ENCODE assay signal across 9 cellular contexts in genomic region chr1:205294175-205294913, GRCh38. TPM values are rescaled to one million over a fixed set of nuclear protein-coding genes. Genes with fewer than 3 reads are reported as not detected.
A peak's percentile ranks its signal among the peaks of the same experiment; 100 is the strongest.
DNase-seq lines count a peak whose midpoint lies in the region; ATAC-seq lines count a peak whose summit lies in the region.
"Had no signal": no experiment of that assay in that cellular context is flagged by ENCODE, and none has a peak within 500 bp of the region (broad histone marks: within the 10 kb centered on the region; RNA-seq: fewer than 3 reads in every experiment).

No MANE protein-coding gene starts in this region.

- peaks cover 21% of the 10 kb centered on the region for H3K4me1 Mint-ChIP-seq in activated T-helper 17 cell treated with anti-CD3 and anti-CD28 coated beads, Interleukin-2, amount 50 U/mL, for 72 hours
- peaks cover 34% of the 10 kb centered on the region for H3K4me1 Mint-ChIP-seq in activated CD4-positive, alpha-beta T cell treated with anti-CD3 and anti-CD28 coated beads, Interleukin-2, amount 10 ng/mL, durations not matched to agents 24 days and 14 days

- peak; percentile 84 for DNase-seq in H7
- DNase-seq in iPS DF 19.7 (ENCODE audit: low read depth, low spot score): peak; percentile 90
- DNase-seq in posterior cingulate gyrus: no peak
- DNase-seq in activated CD4-positive, alpha-beta T cell treated with anti-CD3 and anti-CD28 coated beads, Interleukin-2, amount 50 U/mL, for 4 hours: no peak
- DNase-seq in activated CD4-positive, alpha-beta T cell treated with anti-CD3 and anti-CD28 coated beads, Interleukin-2, amount 10 ng/mL, durations not matched to agents 24 days and 14 days: no peak

- peak overlapping the region; percentile 65 for H3K27ac Mint-ChIP-seq in activated T-helper 17 cell treated with anti-CD3 and anti-CD28 coated beads, Interleukin-2, amount 50 U/mL, for 72 hours
- H3K27ac Mint-ChIP-seq in activated CD4-positive, alpha-beta T cell treated with anti-CD3 and anti-CD28 coated beads, Interleukin-2, amount 10 ng/mL, durations not matched to agents 24 days and 14 days: no peak overlapping the region

- no peaks in the 10 kb centered on the region for H3K27me3 ChIP-seq in H7 (ENCODE audit: control insufficient read depth, insufficient read depth, low read length)

- peak overlapping the region in 17 of 21 experiments; percentile 22 to 82 (median 63) for H3K27ac ChIP-seq in skin epidermis
- H3K27ac ChIP-seq: HL-60 had no signal

- H3K4me3 ChIP-seq in H7 (ENCODE audit: insufficient read depth, low read depth, low read length) (no peak overlapping the region), skin epidermis (no peak overlapping the region)

- H3K36me3 Mint-ChIP-seq in activated T-helper 17 cell treated with anti-CD3 and anti-CD28 coated beads, Interleukin-2, amount 50 U/mL, for 72 hours (ENCODE audit: low read depth): no peaks in the 10 kb centered on the region
- H3K36me3 Mint-ChIP-seq in activated CD4-positive, alpha-beta T cell treated with anti-CD3 and anti-CD28 coated beads, Interleukin-2, amount 10 ng/mL, durations not matched to agents 24 days and 14 days (ENCODE audit: low read depth): no peaks in the 10 kb centered on the region

- H3K36me3 ChIP-seq in H7 (replicated peaks; ENCODE audit: control insufficient read depth, insufficient read depth, low read length): no peaks in the 10 kb centered on the region

- ATAC-seq in activated T-helper 17 cell treated with anti-CD3 and anti-CD28 coated beads, Interleukin-2, amount 50 U/mL, for 72 hours (replicated peaks): no peak
- no peak for ATAC-seq in GM18861 (IDR thresholded peaks at IDR 0.05; ENCODE audit: unreplicated experiment)

- intact Hi-C loops in posterior cingulate gyrus (cut with DNase I): no loop called here
- intact Hi-C loops in activated CD4-positive, alpha-beta T cell treated with anti-CD3 and anti-CD28 coated beads, Interleukin-2, amount 10 ng/mL, durations not matched to agents 24 days and 14 days (cut with micrococcal nuclease): no loop called here

- no peaks in the 10 kb centered on the region for H3K27me3 Mint-ChIP-seq in activated T-helper 17 cell treated with anti-CD3 and anti-CD28 coated beads, Interleukin-2, amount 50 U/mL, for 72 hours
- H3K27me3 Mint-ChIP-seq in activated CD4-positive, alpha-beta T cell treated with anti-CD3 and anti-CD28 coated beads, Interleukin-2, amount 10 ng/mL, durations not matched to agents 24 days and 14 days: peaks cover 6% of the 10 kb centered on the region

- no peaks in the 10 kb centered on the region for H3K9me3 Mint-ChIP-seq in activated T-helper 17 cell treated with anti-CD3 and anti-CD28 coated beads, Interleukin-2, amount 50 U/mL, for 72 hours
- no peaks in the 10 kb centered on the region for H3K9me3 Mint-ChIP-seq in activated CD4-positive, alpha-beta T cell treated with anti-CD3 and anti-CD28 coated beads, Interleukin-2, amount 10 ng/mL, durations not matched to agents 24 days and 14 days

- H3K4me3 Mint-ChIP-seq in activated T-helper 17 cell treated with anti-CD3 and anti-CD28 coated beads, Interleukin-2, amount 50 U/mL, for 72 hours: no peak overlapping the region
- no peak overlapping the region for H3K4me3 Mint-ChIP-seq in activated CD4-positive, alpha-beta T cell treated with anti-CD3 and anti-CD28 coated beads, Interleukin-2, amount 10 ng/mL, durations not matched to agents 24 days and 14 days

RNA-seq across cellular contexts. Expression of gene NUAK2, which starts 27.2 kb away (rescaled TPM):
- 9.2 and 9.8 TPM in 2 replicates for total RNA-seq in H7 (2014; rRNA removed; shearing (Covaris generic))
- total RNA-seq in activated T-helper 17 cell treated with anti-CD3 and anti-CD28 coated beads, Interleukin-2, amount 50 U/mL, for 72 hours: 1 to 10 TPM; 1.2 to 2.9 TPM
- total RNA-seq in activated CD4-positive, alpha-beta T cell treated with anti-CD3 and anti-CD28 coated beads, Interleukin-2, amount 10 ng/mL, durations not matched to agents 24 days and 14 days: 0.80 and 1.0 TPM in 2 replicates

Comparison
In these comparisons a context has a peak if more than half of its experiments do, and no peak if none do; other contexts are left out.
1. DNase-seq: peak in H7 (single experiment) and iPS DF 19.7 (single experiment); none in posterior cingulate gyrus (0 of 10), activated CD4-positive, alpha-beta T cell treated with anti-CD3 and anti-CD28 coated beads, Interleukin-2, amount 50 U/mL, for 4 hours (0 of 2) and activated CD4-positive, alpha-beta T cell treated with anti-CD3 and anti-CD28 coated beads, Interleukin-2, amount 10 ng/mL, durations not matched to agents 24 days and 14 days (single experiment).